In the genomic region with DNA sequence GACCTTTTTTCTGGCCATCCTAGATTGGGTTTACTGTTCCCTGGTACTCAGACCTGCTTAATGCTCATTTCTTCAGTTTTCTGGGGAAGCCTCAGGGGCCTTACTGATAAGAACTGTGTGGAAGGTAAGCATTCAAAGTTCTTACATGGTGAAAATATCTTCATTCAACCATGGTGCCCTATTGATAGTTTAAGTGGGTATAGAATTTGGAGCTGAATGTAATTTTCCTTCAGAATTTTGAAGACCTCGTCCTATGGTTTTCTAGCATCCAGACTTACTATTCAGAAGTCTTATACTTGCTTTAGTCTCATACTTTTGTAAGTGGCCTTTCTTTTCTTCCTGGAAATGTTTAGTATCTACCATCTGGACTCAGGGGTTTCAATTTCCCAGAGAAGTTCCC, we compare ENCODE assay signal across 32 cellular contexts.
"Had no signal": no experiment of that assay in that cellular context is flagged by ENCODE, and none has a peak within 500 bp of the region (broad histone marks: within the 10 kb centered on the region; RNA-seq: fewer than 3 reads in every experiment).

No MANE protein-coding gene starts in this region.

- H3K27me3 Mint-ChIP-seq: activated B cell treated with CpG ODN at 0.5 μM for 24 hours; activated CD8-positive, alpha-beta T cell treated with anti-CD3 and anti-CD28 coated beads for 36 hours; activated naive CD8-positive, alpha-beta T cell treated with anti-CD3 and anti-CD28 coated beads, Interleukin-2, amount 10 ng/mL, durations not matched to agents 7 days and 5 days; T-helper 17 cell had no signal

- H3K9me3 ChIP-seq: ascending aorta, breast epithelium, esophagus squamous epithelium, gastroesophageal sphincter had no signal

- FAIRE-seq: endothelial cell of umbilical vein had no signal

- H3K27ac Mint-ChIP-seq: activated B cell treated with CpG ODN at 0.5 μM for 24 hours; activated CD8-positive, alpha-beta T cell treated with anti-CD3 and anti-CD28 coated beads for 36 hours; activated naive CD4-positive, alpha-beta T cell treated with anti-CD3 and anti-CD28 coated beads, Interleukin-2, amount 10 ng/mL, durations not matched to agents 7 days and 5 days; activated naive CD4-positive, alpha-beta T cell treated with anti-CD3 and anti-CD28 coated beads, Interleukin-2, amount 50 U/mL, for 72 hours; activated naive CD8-positive, alpha-beta T cell treated with anti-CD3 and anti-CD28 coated beads, Interleukin-2, amount 10 ng/mL, durations not matched to agents 7 days and 5 days; dendritic cell treated with granulocyte-macrophage colony-stimulating factor and Interleukin-4, amounts not matched to agents 40 ng/mL and 50 ng/mL, for 4 days; T-helper 17 cell; T-helper 2 cell treated with Interferon-gamma antibody and Interleukin-4, amounts not matched to agents 5 μg/mL and 100 μg/mL, for 36 hours had no signal

- H3K9me3 Mint-ChIP-seq: activated B cell treated with CpG ODN at 0.5 μM for 24 hours; activated naive CD4-positive, alpha-beta T cell treated with anti-CD3 and anti-CD28 coated beads, Interleukin-2, amount 10 ng/mL, durations not matched to agents 7 days and 5 days; dendritic cell treated with granulocyte-macrophage colony-stimulating factor and Interleukin-4, amounts not matched to agents 40 ng/mL and 50 ng/mL, for 4 days; T-helper 2 cell treated with Interferon-gamma antibody and Interleukin-4, amounts not matched to agents 5 μg/mL and 100 μg/mL, for 36 hours had no signal

- H3K36me3 Mint-ChIP-seq: activated naive CD4-positive, alpha-beta T cell treated with anti-CD3 and anti-CD28 coated beads, Interleukin-2, amount 10 ng/mL, durations not matched to agents 7 days and 5 days; brain had no signal

- H3K4me3 Mint-ChIP-seq: activated B cell treated with CpG ODN at 0.5 μM for 24 hours; activated CD8-positive, alpha-beta T cell treated with anti-CD3 and anti-CD28 coated beads for 36 hours; activated naive CD4-positive, alpha-beta T cell treated with anti-CD3 and anti-CD28 coated beads, Interleukin-2, amount 10 ng/mL, durations not matched to agents 7 days and 5 days; activated naive CD8-positive, alpha-beta T cell treated with anti-CD3 and anti-CD28 coated beads, Interleukin-2, amount 10 ng/mL, durations not matched to agents 7 days and 5 days; dendritic cell treated with granulocyte-macrophage colony-stimulating factor and Interleukin-4, amounts not matched to agents 40 ng/mL and 50 ng/mL, for 4 days; T-helper 17 cell; T-helper 2 cell treated with Interferon-gamma antibody and Interleukin-4, amounts not matched to agents 5 μg/mL and 100 μg/mL, for 36 hours had no signal

- DNase-seq: activated B cell treated with CpG ODN at 0.5 μM for 24 hours; activated CD4-positive, alpha-beta T cell treated with anti-CD3 and anti-CD28 coated beads for 48 hours; activated CD4-positive, alpha-beta T cell treated with anti-CD3 and anti-CD28 coated beads, Interleukin-2, amount 50 U/mL, for 1 hour; activated CD4-positive, alpha-beta T cell treated with anti-CD3 and anti-CD28 coated beads, Interleukin-2, amount 50 U/mL, for 48 hours; activated CD8-positive, alpha-beta memory T cell treated with anti-CD3 and anti-CD28 coated beads for 24 hours; activated gamma-delta T cell; activated naive CD4-positive, alpha-beta T cell; activated T-cell treated with anti-CD3 and anti-CD28 coated beads, Interleukin-2, amount 50 U/mL, for 48 hours; central memory CD4-positive, alpha-beta T cell; effector memory CD4-positive, alpha-beta T cell; esophagus squamous epithelium; foreskin melanocyte; T-helper 1 cell; T1000; WERI-Rb-1 had no signal

- ATAC-seq: activated CD4-positive, CD25-positive, alpha-beta regulatory T cell treated with anti-CD3 and anti-CD28 coated beads, Interleukin-2, amount 50 U/mL, for 24 hours; activated CD8-positive, alpha-beta T cell treated with anti-CD3 and anti-CD28 coated beads for 36 hours; activated naive CD4-positive, alpha-beta T cell treated with anti-CD3 and anti-CD28 coated beads, Interleukin-2, amount 50 U/mL, for 72 hours; gastroesophageal sphincter; T-helper 17 cell had no signal

- H3K4me3 ChIP-seq: ascending aorta, breast epithelium, cardiac muscle cell, coronary artery, dorsolateral prefrontal cortex, esophagus squamous epithelium, gastroesophageal sphincter had no signal

- H3K36me3 ChIP-seq: ascending aorta, breast epithelium, cardiac muscle cell, esophagus squamous epithelium, gastroesophageal sphincter, WERI-Rb-1 had no signal

- H3K27ac ChIP-seq: ascending aorta, cardiac muscle cell, coronary artery, dorsolateral prefrontal cortex, epithelial cell of prostate, WERI-Rb-1 had no signal

- H3K27me3 ChIP-seq: ascending aorta, breast epithelium, cardiac muscle cell, gastroesophageal sphincter had no signal
